13 cellular contexts compared by ENCODE assay signal in the genomic region with DNA sequence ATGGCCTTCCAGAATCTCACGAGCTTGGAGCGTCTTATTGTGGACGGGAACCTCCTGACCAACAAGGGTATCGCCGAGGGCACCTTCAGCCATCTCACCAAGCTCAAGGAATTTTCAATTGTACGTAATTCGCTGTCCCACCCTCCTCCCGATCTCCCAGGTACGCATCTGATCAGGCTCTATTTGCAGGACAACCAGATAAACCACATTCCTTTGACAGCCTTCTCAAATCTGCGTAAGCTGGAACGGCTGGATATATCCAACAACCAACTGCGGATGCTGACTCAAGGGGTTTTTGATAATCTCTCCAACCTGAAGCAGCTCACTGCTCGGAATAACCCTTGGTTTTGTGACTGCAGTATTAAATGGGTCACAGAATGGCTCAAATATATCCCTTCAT.
DNase-seq lines count a peak whose midpoint lies in the region; ATAC-seq and TF ChIP-seq lines count a peak whose summit lies in the region.
"Had no signal": no experiment of that assay in that cellular context is flagged by ENCODE, and none has a peak within 500 bp of the region (broad histone marks: within the 10 kb centered on the region; RNA-seq: fewer than 3 reads in every experiment).

No MANE protein-coding gene starts in this region.

- H3K36me3 Mint-ChIP-seq in MCF 10A (ENCODE audit: insufficient read depth, unreplicated experiment) = peaks cover 54% of the 10 kb centered on the region
- no peaks in the 10 kb centered on the region for H3K36me3 Mint-ChIP-seq in dendritic cell treated with granulocyte-macrophage colony-stimulating factor and Interleukin-4, amounts not matched to agents 40 ng/mL and 50 ng/mL, for 4 days (ENCODE audit: low read depth)
- H3K36me3 Mint-ChIP-seq: CD8-positive, alpha-beta T cell had no signal

- BruUV-seq in MCF 10A (replicated peaks; lab: Mats Ljungman, UMichigan) = no TSS peak

- POLR2A ChIA-PET in MCF 10A (lab: Yijun Ruan, JAX) = interaction anchor here (0.6 kb wide), 1 partner anchor 12 kb away, joined by 3 read pairs; no protein-coding TSS in a partner anchor

- H3K27ac ChIP-seq in smooth muscle cell (ENCODE audit: low read depth) = no peak overlapping the region
- H3K27ac ChIP-seq: BLaER1 treated with 17β-estradiol and CSF1 and Interleukin-3, amounts not matched to agents 10 nM and 100 nM had no signal

- no peaks in the 10 kb centered on the region for H3K4me1 Mint-ChIP-seq in MCF 10A (ENCODE audit: insufficient read depth, unreplicated experiment)
- H3K4me1 Mint-ChIP-seq in dendritic cell treated with granulocyte-macrophage colony-stimulating factor and Interleukin-4, amounts not matched to agents 40 ng/mL and 50 ng/mL, for 4 days (ENCODE audit: low read depth) = peaks cover 19% of the 10 kb centered on the region
- H3K4me1 Mint-ChIP-seq: B cell had no signal

- 93% methylated on average over 13 of the region's 13 CpGs for WGBS in smooth muscle cell (ENCODE audit: low lambda C conversion rate)

- in situ Hi-C loops in T47D (cut with HindIII; ENCODE audit: low pct_unique_long_range_greater_than_20kb, low sequenced_read_pairs) = no loop called here

- no peak overlapping the region for H3K4me3 Mint-ChIP-seq in MCF 10A (ENCODE audit: unreplicated experiment)
- H3K4me3 Mint-ChIP-seq in dendritic cell treated with granulocyte-macrophage colony-stimulating factor and Interleukin-4, amounts not matched to agents 40 ng/mL and 50 ng/mL, for 4 days = no peak overlapping the region
- H3K4me3 Mint-ChIP-seq: B cell; CD8-positive, alpha-beta T cell had no signal

- no peaks in the 10 kb centered on the region for H3K27me3 ChIP-seq in smooth muscle cell (ENCODE audit: low read depth)
- H3K27me3 ChIP-seq: BLaER1 treated with 17β-estradiol and CSF1 and Interleukin-3, amounts not matched to agents 10 nM and 100 nM had no signal

- H4K20me1 ChIP-seq in smooth muscle cell (ENCODE audit: low read depth) = peaks cover 82% of the 10 kb centered on the region
- H4K20me1 ChIP-seq: BLaER1 treated with 17β-estradiol and CSF1 and Interleukin-3, amounts not matched to agents 10 nM and 100 nM had no signal

- CTCF ChIA-PET in MCF 10A (lab: Yijun Ruan, JAX) = interaction anchor here (0.7 to 0.9 kb wide), 3 partner anchors 25 to 1874 kb away, joined by 3 to 4 read pairs (median 3); no protein-coding TSS in a partner anchor

- intact Hi-C loops in MCF 10A (cut with micrococcal nuclease) = no loop called here
- intact Hi-C loops in dendritic cell treated with granulocyte-macrophage colony-stimulating factor and Interleukin-4, amounts not matched to agents 40 ng/mL and 50 ng/mL, for 4 days (cut with micrococcal nuclease) = no loop called here

- peaks cover 47% of the 10 kb centered on the region for H3K79me2 ChIP-seq in smooth muscle cell (ENCODE audit: low read depth)

- no peak overlapping the region for H3K9ac ChIP-seq in smooth muscle cell (ENCODE audit: low read depth)
- H3K9ac ChIP-seq: BLaER1 treated with 17β-estradiol and CSF1 and Interleukin-3, amounts not matched to agents 10 nM and 100 nM had no signal

- H3K4me1 ChIP-seq in smooth muscle cell (ENCODE audit: low read depth) = peaks cover 8% of the 10 kb centered on the region

- DNase-seq in T47D (ENCODE audit: low read depth in 1 of 2, low spot score in 1 of 2) (peak; percentile 14 to 84), MCF 10A (ENCODE audit: unreplicated experiment) (no peak), LNCaP clone FGC (ENCODE audit: low read depth) (peak; percentile 32), smooth muscle cell (lab: John Stamatoyannopoulos, UW; ENCODE audit: unreplicated experiment) (no peak), middle frontal gyrus (ENCODE audit: extremely low spot score, low spot score) (no peak)
- DNase-seq: CD8-positive, alpha-beta T cell; DMS79 treated with DMSO at 0.1 percent for 48 hours had no signal

- H3K27me3 Mint-ChIP-seq in MCF 10A (ENCODE audit: insufficient read depth, unreplicated experiment) = no peaks in the 10 kb centered on the region
- H3K27me3 Mint-ChIP-seq in dendritic cell treated with granulocyte-macrophage colony-stimulating factor and Interleukin-4, amounts not matched to agents 40 ng/mL and 50 ng/mL, for 4 days = peaks cover 10% of the 10 kb centered on the region
- H3K27me3 Mint-ChIP-seq: B cell had no signal

- no peak overlapping the region for H2AFZ ChIP-seq in smooth muscle cell (ENCODE audit: low read depth)

- no peak for TF ChIP-seq CTCF in MCF 10A (IDR thresholded peaks at IDR 0.05; ENCODE audit: unreplicated experiment)
- no peak for TF ChIP-seq CTCF in LNCaP clone FGC (IDR thresholded peaks at IDR 0.05; ENCODE audit: control insufficient read depth, extremely low read depth, insufficient read depth)
- TF ChIP-seq CTCF in smooth muscle cell (IDR thresholded peaks at IDR 0.05; ENCODE audit: borderline replicate concordance, insufficient read depth, poor library complexity, severe bottlenecking) = no peak

- H3K9me3 Mint-ChIP-seq in MCF 10A (ENCODE audit: unreplicated experiment) = no peaks in the 10 kb centered on the region
- no peaks in the 10 kb centered on the region for H3K9me3 Mint-ChIP-seq in dendritic cell treated with granulocyte-macrophage colony-stimulating factor and Interleukin-4, amounts not matched to agents 40 ng/mL and 50 ng/mL, for 4 days
- H3K9me3 Mint-ChIP-seq: CD8-positive, alpha-beta T cell had no signal

- no peak for ATAC-seq in GM19324 (IDR thresholded peaks at IDR 0.05; ENCODE audit: low FRiP score, unreplicated experiment)
- ATAC-seq: CD8-positive, alpha-beta T cell; GM12878 had no signal

- H3K4me2 ChIP-seq in smooth muscle cell = no peak overlapping the region

- no peak overlapping the region for H3K27ac Mint-ChIP-seq in MCF 10A (ENCODE audit: low read depth, unreplicated experiment)
- H3K27ac Mint-ChIP-seq in dendritic cell treated with granulocyte-macrophage colony-stimulating factor and Interleukin-4, amounts not matched to agents 40 ng/mL and 50 ng/mL, for 4 days = peak overlapping the region; percentile 42
- H3K27ac Mint-ChIP-seq: B cell; CD8-positive, alpha-beta T cell had no signal

- H3F3A ChIP-seq in smooth muscle cell (ENCODE audit: low read depth) = peaks cover 11% of the 10 kb centered on the region

- H3K36me3 ChIP-seq in smooth muscle cell (ENCODE audit: low read depth) = peaks cover 17% of the 10 kb centered on the region
- H3K36me3 ChIP-seq: BLaER1 treated with 17β-estradiol and CSF1 and Interleukin-3, amounts not matched to agents 10 nM and 100 nM; HAP-1 had no signal

- H3K4me3 ChIP-seq in LNCaP clone FGC (ENCODE audit: low read depth, low read length) (no peak overlapping the region), smooth muscle cell (no peak overlapping the region)
- H3K4me3 ChIP-seq: BLaER1 treated with 17β-estradiol and CSF1 and Interleukin-3, amounts not matched to agents 10 nM and 100 nM; GM12878; HAP-1 had no signal

- H3K9me3 ChIP-seq in smooth muscle cell (replicated peaks; ENCODE audit: low read depth) = no peaks in the 10 kb centered on the region
- H3K9me3 ChIP-seq: HAP-1 had no signal

Comparison
In these comparisons a context has a peak if more than half of its experiments do, and no peak if none do; other contexts are left out.
1. DNase-seq: peak in T47D (2 of 2) and LNCaP clone FGC (single experiment); none in MCF 10A (single experiment), smooth muscle cell (single experiment) and middle frontal gyrus (single experiment).